1 cellular context compared by ENCODE assay signal in the genomic region with DNA sequence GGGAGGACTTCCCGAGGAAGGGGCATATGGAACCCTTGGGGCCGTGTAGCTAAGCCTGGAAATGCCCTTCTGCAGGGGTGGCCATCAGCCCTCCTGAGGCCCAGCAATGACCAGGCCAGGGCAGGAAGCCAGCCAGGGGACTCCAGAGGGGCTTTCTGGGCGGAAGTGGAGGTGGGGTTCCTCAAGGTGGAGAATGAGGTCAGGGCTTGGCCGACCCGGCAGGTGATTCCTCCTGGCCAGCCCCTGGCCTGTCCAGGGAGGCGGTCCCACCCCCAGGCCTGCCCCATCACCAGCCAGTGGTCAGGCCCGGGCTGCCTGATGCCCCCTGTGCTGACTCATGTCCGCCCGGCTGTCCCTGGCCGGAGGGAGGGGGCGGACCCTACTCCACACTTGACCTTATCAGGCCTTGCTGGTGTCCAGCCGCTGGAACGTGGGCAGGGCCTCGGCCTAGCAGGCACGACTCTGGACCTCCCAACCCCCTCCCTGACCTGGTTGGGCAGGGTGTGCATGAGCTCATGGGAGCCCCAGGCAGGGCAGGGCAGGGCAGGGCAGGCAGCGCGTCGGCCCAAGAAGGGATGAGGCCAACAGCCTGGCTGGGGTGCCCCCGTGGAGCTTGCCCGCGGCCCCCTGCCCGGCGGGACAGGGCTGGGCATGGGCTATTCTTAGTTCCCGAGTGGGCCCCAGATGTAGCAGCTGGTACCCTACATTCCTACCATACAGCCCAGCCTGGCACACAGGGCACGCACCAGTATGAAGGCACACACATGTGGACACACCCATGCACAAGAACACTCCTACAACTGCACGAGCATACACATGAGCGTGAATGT.
TF ChIP-seq lines count a peak whose summit lies in the region.

No MANE protein-coding gene starts in this region.

TF ChIP-seq in HepG2, 621 proteins besides CTCF, POLR2A, EP300 and RAD21 (continued from another document and continues in another):
- TF ChIP-seq, protein P1, sequence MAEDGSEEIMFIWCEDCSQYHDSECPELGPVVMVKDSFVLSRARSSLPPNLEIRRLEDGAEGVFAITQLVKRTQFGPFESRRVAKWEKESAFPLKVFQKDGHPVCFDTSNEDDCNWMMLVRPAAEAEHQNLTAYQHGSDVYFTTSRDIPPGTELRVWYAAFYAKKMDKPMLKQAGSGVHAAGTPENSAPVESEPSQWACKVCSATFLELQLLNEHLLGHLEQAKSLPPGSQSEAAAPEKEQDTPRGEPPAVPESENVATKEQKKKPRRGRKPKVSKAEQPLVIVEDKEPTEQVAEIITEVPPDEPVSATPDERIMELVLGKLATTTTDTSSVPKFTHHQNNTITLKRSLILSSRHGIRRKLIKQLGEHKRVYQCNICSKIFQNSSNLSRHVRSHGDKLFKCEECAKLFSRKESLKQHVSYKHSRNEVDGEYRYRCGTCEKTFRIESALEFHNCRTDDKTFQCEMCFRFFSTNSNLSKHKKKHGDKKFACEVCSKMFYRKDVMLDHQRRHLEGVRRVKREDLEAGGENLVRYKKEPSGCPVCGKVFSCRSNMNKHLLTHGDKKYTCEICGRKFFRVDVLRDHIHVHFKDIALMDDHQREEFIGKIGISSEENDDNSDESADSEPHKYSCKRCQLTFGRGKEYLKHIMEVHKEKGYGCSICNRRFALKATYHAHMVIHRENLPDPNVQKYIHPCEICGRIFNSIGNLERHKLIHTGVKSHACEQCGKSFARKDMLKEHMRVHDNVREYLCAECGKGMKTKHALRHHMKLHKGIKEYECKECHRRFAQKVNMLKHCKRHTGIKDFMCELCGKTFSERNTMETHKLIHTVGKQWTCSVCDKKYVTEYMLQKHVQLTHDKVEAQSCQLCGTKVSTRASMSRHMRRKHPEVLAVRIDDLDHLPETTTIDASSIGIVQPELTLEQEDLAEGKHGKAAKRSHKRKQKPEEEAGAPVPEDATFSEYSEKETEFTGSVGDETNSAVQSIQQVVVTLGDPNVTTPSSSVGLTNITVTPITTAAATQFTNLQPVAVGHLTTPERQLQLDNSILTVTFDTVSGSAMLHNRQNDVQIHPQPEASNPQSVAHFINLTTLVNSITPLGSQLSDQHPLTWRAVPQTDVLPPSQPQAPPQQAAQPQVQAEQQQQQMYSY (CRISPR knock-in tag; IDR thresholded peaks at IDR 0.05): no peak
- TF ChIP-seq, protein P2, sequence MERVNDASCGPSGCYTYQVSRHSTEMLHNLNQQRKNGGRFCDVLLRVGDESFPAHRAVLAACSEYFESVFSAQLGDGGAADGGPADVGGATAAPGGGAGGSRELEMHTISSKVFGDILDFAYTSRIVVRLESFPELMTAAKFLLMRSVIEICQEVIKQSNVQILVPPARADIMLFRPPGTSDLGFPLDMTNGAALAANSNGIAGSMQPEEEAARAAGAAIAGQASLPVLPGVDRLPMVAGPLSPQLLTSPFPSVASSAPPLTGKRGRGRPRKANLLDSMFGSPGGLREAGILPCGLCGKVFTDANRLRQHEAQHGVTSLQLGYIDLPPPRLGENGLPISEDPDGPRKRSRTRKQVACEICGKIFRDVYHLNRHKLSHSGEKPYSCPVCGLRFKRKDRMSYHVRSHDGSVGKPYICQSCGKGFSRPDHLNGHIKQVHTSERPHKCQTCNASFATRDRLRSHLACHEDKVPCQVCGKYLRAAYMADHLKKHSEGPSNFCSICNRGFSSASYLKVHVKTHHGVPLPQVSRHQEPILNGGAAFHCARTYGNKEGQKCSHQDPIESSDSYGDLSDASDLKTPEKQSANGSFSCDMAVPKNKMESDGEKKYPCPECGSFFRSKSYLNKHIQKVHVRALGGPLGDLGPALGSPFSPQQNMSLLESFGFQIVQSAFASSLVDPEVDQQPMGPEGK (CRISPR knock-in tag; IDR thresholded peaks at IDR 0.05): peak; percentile 90
- TF ChIP-seq ZNF672 (CRISPR knock-in tag; IDR thresholded peaks at IDR 0.05): no peak
- TF ChIP-seq SAP130 (CRISPR knock-in tag; IDR thresholded peaks at IDR 0.05; ENCODE audit: low read depth): peak; percentile 96
- peak; percentile 86 for TF ChIP-seq ZBTB7B (CRISPR knock-in tag; IDR thresholded peaks at IDR 0.05)
- TF ChIP-seq, protein P3, sequence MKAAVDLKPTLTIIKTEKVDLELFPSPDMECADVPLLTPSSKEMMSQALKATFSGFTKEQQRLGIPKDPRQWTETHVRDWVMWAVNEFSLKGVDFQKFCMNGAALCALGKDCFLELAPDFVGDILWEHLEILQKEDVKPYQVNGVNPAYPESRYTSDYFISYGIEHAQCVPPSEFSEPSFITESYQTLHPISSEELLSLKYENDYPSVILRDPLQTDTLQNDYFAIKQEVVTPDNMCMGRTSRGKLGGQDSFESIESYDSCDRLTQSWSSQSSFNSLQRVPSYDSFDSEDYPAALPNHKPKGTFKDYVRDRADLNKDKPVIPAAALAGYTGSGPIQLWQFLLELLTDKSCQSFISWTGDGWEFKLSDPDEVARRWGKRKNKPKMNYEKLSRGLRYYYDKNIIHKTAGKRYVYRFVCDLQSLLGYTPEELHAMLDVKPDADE (CRISPR knock-in tag; IDR thresholded peaks at IDR 0.05): 0 out of 2 replicates have a peak, but pooled peaks have one; percentile 43
- TF ChIP-seq, protein P4, sequence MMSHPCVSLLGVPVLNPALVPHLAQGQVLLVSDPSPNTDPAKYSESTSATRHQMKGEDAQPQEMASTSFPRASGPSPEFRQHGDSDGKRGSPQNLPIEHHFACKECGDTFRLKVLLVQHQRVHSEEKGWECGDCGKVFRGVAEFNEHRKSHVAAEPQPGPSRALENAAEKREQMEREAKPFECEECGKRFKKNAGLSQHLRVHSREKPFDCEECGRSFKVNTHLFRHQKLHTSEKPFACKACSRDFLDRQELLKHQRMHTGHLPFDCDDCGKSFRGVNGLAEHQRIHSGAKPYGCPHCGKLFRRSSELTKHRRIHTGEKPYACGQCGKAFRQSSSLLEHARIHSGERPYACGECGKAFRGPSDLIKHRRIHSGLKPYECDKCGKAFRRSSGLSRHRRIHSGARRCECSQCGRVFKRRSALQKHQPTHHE (CRISPR knock-in tag; IDR thresholded peaks at IDR 0.05; ENCODE audit: borderline replicate concordance): peak; percentile 40; the same call in 1 of the 2 replicates
- TF ChIP-seq ZNF775 (CRISPR knock-in tag; IDR thresholded peaks at IDR 0.05; ENCODE audit: borderline replicate concordance): no peak
- peak; percentile 58; the same call in 1 of the 2 replicates for TF ChIP-seq MAZ (IDR thresholded peaks at IDR 0.05; ENCODE audit: borderline replicate concordance, low read depth, low read length)
- TF ChIP-seq MAZ (CRISPR knock-in tag; IDR thresholded peaks at IDR 0.05; ENCODE audit: low read depth): peak; percentile 66
- TF ChIP-seq, protein P5, sequence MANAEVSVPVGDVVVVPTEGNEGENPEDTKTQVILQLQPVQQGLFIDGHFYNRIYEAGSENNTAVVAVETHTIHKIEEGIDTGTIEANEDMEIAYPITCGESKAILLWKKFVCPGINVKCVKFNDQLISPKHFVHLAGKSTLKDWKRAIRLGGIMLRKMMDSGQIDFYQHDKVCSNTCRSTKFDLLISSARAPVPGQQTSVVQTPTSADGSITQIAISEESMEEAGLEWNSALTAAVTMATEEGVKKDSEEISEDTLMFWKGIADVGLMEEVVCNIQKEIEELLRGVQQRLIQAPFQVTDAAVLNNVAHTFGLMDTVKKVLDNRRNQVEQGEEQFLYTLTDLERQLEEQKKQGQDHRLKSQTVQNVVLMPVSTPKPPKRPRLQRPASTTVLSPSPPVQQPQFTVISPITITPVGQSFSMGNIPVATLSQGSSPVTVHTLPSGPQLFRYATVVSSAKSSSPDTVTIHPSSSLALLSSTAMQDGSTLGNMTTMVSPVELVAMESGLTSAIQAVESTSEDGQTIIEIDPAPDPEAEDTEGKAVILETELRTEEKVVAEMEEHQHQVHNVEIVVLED (CRISPR knock-in tag; IDR thresholded peaks at IDR 0.05; ENCODE audit: borderline replicate concordance): peak; percentile 45
- TF ChIP-seq ZNF570 (CRISPR knock-in tag; IDR thresholded peaks at IDR 0.05; ENCODE audit: borderline replicate concordance): no peak; the same call in 1 of the 2 replicates
- TF ChIP-seq TBX3 (IDR thresholded peaks at IDR 0.05; ENCODE audit: borderline replicate concordance): no peak
- peak; percentile 60; the same call in 1 of the 2 replicates for TF ChIP-seq ZNF776 (CRISPR knock-in tag; IDR thresholded peaks at IDR 0.05)
- TF ChIP-seq PAWR (CRISPR knock-in tag; IDR thresholded peaks at IDR 0.05; ENCODE audit: borderline replicate concordance): no peak
- TF ChIP-seq, protein P6, sequence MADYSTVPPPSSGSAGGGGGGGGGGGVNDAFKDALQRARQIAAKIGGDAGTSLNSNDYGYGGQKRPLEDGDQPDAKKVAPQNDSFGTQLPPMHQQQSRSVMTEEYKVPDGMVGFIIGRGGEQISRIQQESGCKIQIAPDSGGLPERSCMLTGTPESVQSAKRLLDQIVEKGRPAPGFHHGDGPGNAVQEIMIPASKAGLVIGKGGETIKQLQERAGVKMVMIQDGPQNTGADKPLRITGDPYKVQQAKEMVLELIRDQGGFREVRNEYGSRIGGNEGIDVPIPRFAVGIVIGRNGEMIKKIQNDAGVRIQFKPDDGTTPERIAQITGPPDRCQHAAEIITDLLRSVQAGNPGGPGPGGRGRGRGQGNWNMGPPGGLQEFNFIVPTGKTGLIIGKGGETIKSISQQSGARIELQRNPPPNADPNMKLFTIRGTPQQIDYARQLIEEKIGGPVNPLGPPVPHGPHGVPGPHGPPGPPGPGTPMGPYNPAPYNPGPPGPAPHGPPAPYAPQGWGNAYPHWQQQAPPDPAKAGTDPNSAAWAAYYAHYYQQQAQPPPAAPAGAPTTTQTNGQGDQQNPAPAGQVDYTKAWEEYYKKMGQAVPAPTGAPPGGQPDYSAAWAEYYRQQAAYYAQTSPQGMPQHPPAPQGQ (CRISPR knock-in tag; IDR thresholded peaks at IDR 0.05; ENCODE audit: borderline replicate concordance): 0 out of 2 replicates have a peak, but pooled peaks have one; percentile 40
- TF ChIP-seq KLF16 (CRISPR knock-in tag; IDR thresholded peaks at IDR 0.05): peak in 1 of 2 experiments; percentile 77; a peak in 2 of 4 replicates
- TF ChIP-seq ZNF235 (CRISPR knock-in tag; IDR thresholded peaks at IDR 0.05; ENCODE audit: borderline replicate concordance): no peak
- TF ChIP-seq, protein P7, sequence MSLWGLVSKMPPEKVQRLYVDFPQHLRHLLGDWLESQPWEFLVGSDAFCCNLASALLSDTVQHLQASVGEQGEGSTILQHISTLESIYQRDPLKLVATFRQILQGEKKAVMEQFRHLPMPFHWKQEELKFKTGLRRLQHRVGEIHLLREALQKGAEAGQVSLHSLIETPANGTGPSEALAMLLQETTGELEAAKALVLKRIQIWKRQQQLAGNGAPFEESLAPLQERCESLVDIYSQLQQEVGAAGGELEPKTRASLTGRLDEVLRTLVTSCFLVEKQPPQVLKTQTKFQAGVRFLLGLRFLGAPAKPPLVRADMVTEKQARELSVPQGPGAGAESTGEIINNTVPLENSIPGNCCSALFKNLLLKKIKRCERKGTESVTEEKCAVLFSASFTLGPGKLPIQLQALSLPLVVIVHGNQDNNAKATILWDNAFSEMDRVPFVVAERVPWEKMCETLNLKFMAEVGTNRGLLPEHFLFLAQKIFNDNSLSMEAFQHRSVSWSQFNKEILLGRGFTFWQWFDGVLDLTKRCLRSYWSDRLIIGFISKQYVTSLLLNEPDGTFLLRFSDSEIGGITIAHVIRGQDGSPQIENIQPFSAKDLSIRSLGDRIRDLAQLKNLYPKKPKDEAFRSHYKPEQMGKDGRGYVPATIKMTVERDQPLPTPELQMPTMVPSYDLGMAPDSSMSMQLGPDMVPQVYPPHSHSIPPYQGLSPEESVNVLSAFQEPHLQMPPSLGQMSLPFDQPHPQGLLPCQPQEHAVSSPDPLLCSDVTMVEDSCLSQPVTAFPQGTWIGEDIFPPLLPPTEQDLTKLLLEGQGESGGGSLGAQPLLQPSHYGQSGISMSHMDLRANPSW (CRISPR knock-in tag; IDR thresholded peaks at IDR 0.05; ENCODE audit: borderline replicate concordance): no peak; the same call in 1 of the 2 replicates
- TF ChIP-seq PITX1 (CRISPR knock-in tag; IDR thresholded peaks at IDR 0.05): peak; percentile 68
- peak; percentile 71 for TF ChIP-seq KAT8 (CRISPR knock-in tag; IDR thresholded peaks at IDR 0.05)
- TF ChIP-seq SPEN (CRISPR knock-in tag; IDR thresholded peaks at IDR 0.05; ENCODE audit: low read depth): peak; percentile 93
- TF ChIP-seq NR2F1 (CRISPR knock-in tag; IDR thresholded peaks at IDR 0.05): peak in 1 of 2 experiments; percentile 77; a peak in 2 of 4 replicates
- peak; percentile 82 for TF ChIP-seq PHF21A (CRISPR knock-in tag; IDR thresholded peaks at IDR 0.05)
- TF ChIP-seq YY1 (IDR thresholded peaks at IDR 0.05; ENCODE audit: insufficient read depth, insufficient replicate concordance, low read depth, low read length): peak; percentile 38
- TF ChIP-seq ZNF383 (CRISPR knock-in tag; IDR thresholded peaks at IDR 0.05; ENCODE audit: borderline replicate concordance): no peak
- peak; percentile 19 for TF ChIP-seq CBX1 (IDR thresholded peaks at IDR 0.05; ENCODE audit: low read depth)
- peak; percentile 86; the same call in 1 of the 2 replicates for TF ChIP-seq ZSCAN29 (CRISPR knock-in tag; conservative IDR thresholded peaks at IDR 0.05)
- TF ChIP-seq HNF4G (IDR thresholded peaks at IDR 0.05; ENCODE audit: borderline replicate concordance, low read depth, low read length): 0 out of 2 replicates have a peak, but pooled peaks have one; percentile 7
- no peak; the same call in 1 of the 2 replicates for TF ChIP-seq HNF4G (CRISPR knock-in tag; IDR thresholded peaks at IDR 0.05; ENCODE audit: borderline replicate concordance, low read depth)
- TF ChIP-seq, protein P8, sequence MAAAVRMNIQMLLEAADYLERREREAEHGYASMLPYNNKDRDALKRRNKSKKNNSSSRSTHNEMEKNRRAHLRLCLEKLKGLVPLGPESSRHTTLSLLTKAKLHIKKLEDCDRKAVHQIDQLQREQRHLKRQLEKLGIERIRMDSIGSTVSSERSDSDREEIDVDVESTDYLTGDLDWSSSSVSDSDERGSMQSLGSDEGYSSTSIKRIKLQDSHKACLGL (CRISPR knock-in tag; IDR thresholded peaks at IDR 0.05): peak; percentile 57; the same call in 1 of the 2 replicates
- TF ChIP-seq BHLHE40 (IDR thresholded peaks at IDR 0.05; ENCODE audit: low read length): 0 out of 2 replicates have a peak, but pooled peaks have one; percentile 12
- TF ChIP-seq ZNF891 (CRISPR knock-in tag; IDR thresholded peaks at IDR 0.05): no peak
- peak; percentile 40; the same call in 1 of the 2 replicates for TF ChIP-seq NFYB (CRISPR knock-in tag; IDR thresholded peaks at IDR 0.05)
- TF ChIP-seq ZNF766 (CRISPR knock-in tag; IDR thresholded peaks at IDR 0.05; ENCODE audit: borderline replicate concordance): no peak
- TF ChIP-seq RFXAP (CRISPR knock-in tag; IDR thresholded peaks at IDR 0.05; ENCODE audit: borderline replicate concordance): no peak
- peak; percentile 72; the same call in 1 of the 2 replicates for TF ChIP-seq FOXO1 (CRISPR knock-in tag; IDR thresholded peaks at IDR 0.05)
- TF ChIP-seq ZNF44 (CRISPR knock-in tag; IDR thresholded peaks at IDR 0.05): no peak
